9 cellular contexts compared by ENCODE assay signal in genomic region chr21:45818276-45818903, GRCh38.
DNase-seq lines count a peak whose midpoint lies in the region; ATAC-seq, FAIRE-seq and TF ChIP-seq lines count a peak whose summit lies in the region.
"Had no signal": no experiment of that assay in that cellular context is flagged by ENCODE, and none has a peak within 500 bp of the region (broad histone marks: within the 10 kb centered on the region; RNA-seq: fewer than 3 reads in every experiment).

No MANE protein-coding gene starts in this region.

- 75% methylated on average over 11 of the region's 11 CpGs for WGBS in suprapubic skin

- no peaks in the 10 kb centered on the region for H3K27me3 ChIP-seq in CD4-positive, alpha-beta T cell (ENCODE audit: control insufficient read depth, insufficient read depth, low read length)
- H3K27me3 ChIP-seq in keratinocyte (ENCODE audit: control insufficient read depth, extremely low read depth, insufficient read depth, low read length): peaks cover 9% of the 10 kb centered on the region
- peaks cover 22% of the 10 kb centered on the region for H3K27me3 ChIP-seq in suprapubic skin
- no peaks in the 10 kb centered on the region for H3K27me3 ChIP-seq in Caco-2 (replicated peaks; ENCODE audit: control insufficient read depth, insufficient read depth, low read length)
- H3K27me3 ChIP-seq: ovary had no signal

- no peaks in the 10 kb centered on the region for H3K36me3 Mint-ChIP-seq in CD4-positive, alpha-beta T cell (ENCODE audit: low read depth)
- H3K36me3 Mint-ChIP-seq in HFFc6 (ENCODE audit: low read depth) (no peaks in the 10 kb centered on the region), Caco-2 (ENCODE audit: insufficient read depth, unreplicated experiment) (no peaks in the 10 kb centered on the region)
- peaks cover 3% of the 10 kb centered on the region for H3K36me3 Mint-ChIP-seq in activated CD4-positive, alpha-beta memory T cell treated with anti-CD3 and anti-CD28 coated beads for 36 hours

- POLR2A ChIA-PET in CD4-positive, alpha-beta T cell (lab: Charles Lee): no interaction called here
- POLR2A ChIA-PET in activated CD4-positive, alpha-beta memory T cell treated with anti-CD3 and anti-CD28 coated beads for 36 hours (lab: Charles Lee): interaction anchor here (0.6 to 1.2 kb wide), 6 partner anchors 33 to 591 kb away, joined by 3 to 4 read pairs (median 4); partner anchors contain the start of gene POFUT2
- POLR2A ChIA-PET in Caco-2 (lab: Charles Lee): no interaction called here

- dilution Hi-C loops in keratinocyte (cut with MboI; ENCODE audit: extremely low pct_ligation_motif_present, low sequenced_read_pairs): no loop called here

- no peaks in the 10 kb centered on the region for H3K79me2 ChIP-seq in keratinocyte (ENCODE audit: control insufficient read depth, insufficient read depth, low read length)

- H3K4me1 ChIP-seq in keratinocyte (ENCODE audit: control insufficient read depth, extremely low read depth, insufficient read depth, low read length) (peaks cover 21% of the 10 kb centered on the region), suprapubic skin (peaks cover 3% of the 10 kb centered on the region), Caco-2 (peaks cover 5% of the 10 kb centered on the region; the same call in 1 of the 2 replicates)

- H3K9me3 Mint-ChIP-seq in CD4-positive, alpha-beta T cell: no peaks in the 10 kb centered on the region
- peaks cover 4% of the 10 kb centered on the region; the same call in 1 of the 2 replicates for H3K9me3 Mint-ChIP-seq in HFFc6
- peaks cover 4% of the 10 kb centered on the region for H3K9me3 Mint-ChIP-seq in activated CD4-positive, alpha-beta memory T cell treated with anti-CD3 and anti-CD28 coated beads for 36 hours
- H3K9me3 Mint-ChIP-seq in Caco-2 (ENCODE audit: unreplicated experiment): no peaks in the 10 kb centered on the region

- H3K4me3 Mint-ChIP-seq in CD4-positive, alpha-beta T cell: no peak overlapping the region
- H3K4me3 Mint-ChIP-seq in HFFc6 (peak overlapping the region; percentile 55), Caco-2 (ENCODE audit: unreplicated experiment) (no peak overlapping the region)
- H3K4me3 Mint-ChIP-seq in activated CD4-positive, alpha-beta memory T cell treated with anti-CD3 and anti-CD28 coated beads for 36 hours: peak overlapping the region; percentile 20

- H2AFZ ChIP-seq in keratinocyte (ENCODE audit: control insufficient read depth, low read length): no peak overlapping the region

- peak overlapping the region; percentile 29 for H3K27ac Mint-ChIP-seq in CD4-positive, alpha-beta T cell
- H3K27ac Mint-ChIP-seq in HFFc6 (peak overlapping the region; percentile 69), Caco-2 (ENCODE audit: unreplicated experiment) (no peak overlapping the region)
- H3K27ac Mint-ChIP-seq in activated CD4-positive, alpha-beta memory T cell treated with anti-CD3 and anti-CD28 coated beads for 36 hours: peak overlapping the region; percentile 95

- peak; percentile 58 for FAIRE-seq in keratinocyte (lab: Jason Lieb, UNC)

- H3K4me3 ChIP-seq in keratinocyte (ENCODE audit: control insufficient read depth in 2 of 3, extremely low read depth in 1 of 3, insufficient read depth in 2 of 3, low read depth in 1 of 3, low read length in 3 of 3): no peak overlapping the region
- no peak overlapping the region for H3K4me3 ChIP-seq in suprapubic skin
- no peak overlapping the region for H3K4me3 ChIP-seq in Caco-2 (ENCODE audit: low read depth, low read length)
- H3K4me3 ChIP-seq: ovary had no signal

- CTCF ChIA-PET in CD4-positive, alpha-beta T cell (lab: Charles Lee): no interaction called here
- CTCF ChIA-PET in activated CD4-positive, alpha-beta memory T cell treated with anti-CD3 and anti-CD28 coated beads for 36 hours (lab: Charles Lee): interaction anchor here (0.6 to 2.4 kb wide), 5 partner anchors 62 to 680 kb away, joined by 3 to 9 read pairs (median 3); no protein-coding TSS in a partner anchor
- CTCF ChIA-PET in Caco-2 (lab: Charles Lee): interaction anchor here (1.0 to 3.9 kb wide), 2 partner anchors 257 to 262 kb away, joined by 4 to 34 read pairs; no protein-coding TSS in a partner anchor

- H3K4me2 ChIP-seq in keratinocyte (ENCODE audit: control insufficient read depth, extremely low read depth, insufficient read depth, low read depth, low read length): peak overlapping the region; percentile 14

- intact Hi-C loops in CD4-positive, alpha-beta T cell (cut with DNase I, micrococcal nuclease): loop anchor here (2.0 to 10.0 kb wide), 3 partner anchors 54 to 380 kb away; partner anchors contain the start of gene PCBP3 (in 1 of the 2)
- intact Hi-C loops in activated CD4-positive, alpha-beta memory T cell treated with anti-CD3 and anti-CD28 coated beads for 36 hours (cut with micrococcal nuclease): loop anchor here (1.0 to 5.0 kb wide), 11 partner anchors 51 to 741 kb away; partner anchors contain the start of gene PCBP3
- intact Hi-C loops in Caco-2 (cut with micrococcal nuclease; ENCODE audit: unreplicated experiment): no loop called here

- no peak for TF ChIP-seq POLR2A in suprapubic skin (IDR thresholded peaks at IDR 0.05)

- no peaks in the 10 kb centered on the region for H3K27me3 Mint-ChIP-seq in CD4-positive, alpha-beta T cell
- H3K27me3 Mint-ChIP-seq in HFFc6 (ENCODE audit: insufficient read depth) (peaks cover 10% of the 10 kb centered on the region), Caco-2 (ENCODE audit: insufficient read depth, unreplicated experiment) (peaks cover 12% of the 10 kb centered on the region)
- peaks cover 1% of the 10 kb centered on the region for H3K27me3 Mint-ChIP-seq in activated CD4-positive, alpha-beta memory T cell treated with anti-CD3 and anti-CD28 coated beads for 36 hours

- H3K36me3 ChIP-seq in keratinocyte (ENCODE audit: control insufficient read depth in 2 of 2, extremely low read depth in 1 of 2, insufficient read depth in 2 of 2, low read length in 2 of 2) (no peaks in the 10 kb centered on the region), suprapubic skin (no peaks in the 10 kb centered on the region), Caco-2 (ENCODE audit: control insufficient read depth, insufficient read depth, low read length) (no peaks in the 10 kb centered on the region)
- H3K36me3 ChIP-seq: ovary had no signal

- no peak overlapping the region for H3K27ac ChIP-seq in CD4-positive, alpha-beta T cell (ENCODE audit: low read depth, low read length)
- H3K27ac ChIP-seq in keratinocyte (ENCODE audit: control insufficient read depth, insufficient read depth, low read length): no peak overlapping the region
- no peak overlapping the region for H3K27ac ChIP-seq in suprapubic skin
- H3K27ac ChIP-seq: ovary had no signal

- no peak for DNase-seq in CD4-positive, alpha-beta T cell
- DNase-seq in HFFc6 (peak; percentile 79), keratinocyte (ENCODE audit: low read depth, low spot score) (no peak), suprapubic skin (ENCODE audit: low spot score in 2 of 2) (no peak), Caco-2 (no peak), hippocampal formation (lab: John Stamatoyannopoulos, UW) (no peak), ecto neural progenitor cell (ENCODE audit: low spot score) (no peak)
- peak; percentile 52 for DNase-seq in activated CD4-positive, alpha-beta memory T cell treated with anti-CD3 and anti-CD28 coated beads for 36 hours
- DNase-seq: ovary had no signal

- peak; percentile 54 for ATAC-seq in CD4-positive, alpha-beta T cell (ENCODE audit: poor library complexity)

- H3K4me1 Mint-ChIP-seq in CD4-positive, alpha-beta T cell (ENCODE audit: low read depth): peaks cover 25% of the 10 kb centered on the region
- H3K4me1 Mint-ChIP-seq in HFFc6 (ENCODE audit: low read depth): peaks cover 45% of the 10 kb centered on the region
- peaks cover 47% of the 10 kb centered on the region for H3K4me1 Mint-ChIP-seq in activated CD4-positive, alpha-beta memory T cell treated with anti-CD3 and anti-CD28 coated beads for 36 hours (ENCODE audit: low read depth)
- peaks cover 9% of the 10 kb centered on the region for H3K4me1 Mint-ChIP-seq in Caco-2 (ENCODE audit: low read depth, unreplicated experiment)

- TF ChIP-seq CTCF in CD4-positive, alpha-beta T cell (IDR thresholded peaks at IDR 0.05): no peak
- TF ChIP-seq CTCF in HFFc6 (IDR thresholded peaks at IDR 0.05) (no peak), keratinocyte (optimal IDR thresholded peaks at IDR 0.05 in 1 of 3, IDR thresholded peaks at IDR 0.05 in 1 of 3, conservative IDR thresholded peaks at IDR 0.05 in 1 of 3; ENCODE audit: extremely low read depth in 1 of 3, insufficient read depth in 2 of 3, low read length in 3 of 3) (no peak), suprapubic skin (IDR thresholded peaks at IDR 0.05) (no peak), Caco-2 (IDR thresholded peaks at IDR 0.05; ENCODE audit: insufficient read depth in 1 of 2, low read depth in 1 of 2, low read length in 1 of 2, severe bottlenecking in 1 of 2, unreplicated experiment in 1 of 2) (no peak)

- no peaks in the 10 kb centered on the region for H4K20me1 ChIP-seq in keratinocyte (ENCODE audit: control insufficient read depth, extremely low read depth, insufficient read depth, low read length)

- no peak for TF ChIP-seq EP300 in suprapubic skin (IDR thresholded peaks at IDR 0.05)

- no peaks in the 10 kb centered on the region for H3K9me3 ChIP-seq in CD4-positive, alpha-beta T cell (ENCODE audit: control insufficient read depth, low read length)
- H3K9me3 ChIP-seq in keratinocyte (ENCODE audit: control insufficient read depth, low read depth, low read length): peaks cover 4% of the 10 kb centered on the region
- H3K9me3 ChIP-seq in suprapubic skin: no peaks in the 10 kb centered on the region
- H3K9me3 ChIP-seq in Caco-2: no peaks in the 10 kb centered on the region
- H3K9me3 ChIP-seq: ovary had no signal

- BruUV-seq in Caco-2 (replicated peaks; lab: Mats Ljungman, UMichigan): no TSS peak

- no peak overlapping the region for H3K9ac ChIP-seq in keratinocyte (ENCODE audit: control insufficient read depth, extremely low read depth, insufficient read depth, low read length)

- no peaks in the 10 kb centered on the region for H3K9me1 ChIP-seq in keratinocyte (ENCODE audit: control insufficient read depth, extremely low read depth, insufficient read depth, low read length)

Comparison
In these comparisons a context has a peak if more than half of its experiments do, and no peak if none do; other contexts are left out.
1. DNase-seq: peak in HFFc6 (single experiment) and activated CD4-positive, alpha-beta memory T cell treated with anti-CD3 and anti-CD28 coated beads for 36 hours (single experiment); none in CD4-positive, alpha-beta T cell (0 of 10), keratinocyte (single experiment), suprapubic skin (0 of 2), Caco-2 (0 of 2), hippocampal formation (0 of 2) and ecto neural progenitor cell (single experiment).
2. H3K4me3 Mint-ChIP-seq: peak in HFFc6 (single experiment) and activated CD4-positive, alpha-beta memory T cell treated with anti-CD3 and anti-CD28 coated beads for 36 hours (single experiment); none in CD4-positive, alpha-beta T cell (single experiment) and Caco-2 (single experiment).